ENCODE assay signal across 8 cellular contexts in genomic region chr15:84878504-84878903, GRCh38. TPM values are rescaled to one million over a fixed set of nuclear protein-coding genes. Genes with fewer than 3 reads are reported as not detected.
DNase-seq lines count a peak whose midpoint lies in the region; ATAC-seq, FAIRE-seq and TF ChIP-seq lines count a peak whose summit lies in the region.

No MANE protein-coding gene starts in this region.

- H3K4me2 ChIP-seq in keratinocyte (ENCODE audit: control insufficient read depth, extremely low read depth, insufficient read depth, low read depth, low read length), result no peak overlapping the region

- dilution Hi-C loops in keratinocyte (cut with MboI; ENCODE audit: extremely low pct_ligation_motif_present, low sequenced_read_pairs), result no loop called here

- peak; percentile 57 for DNase-seq in EL
- DNase-seq in LHCN-M2 (ENCODE audit: low read depth), result peak; percentile 59
- DNase-seq in UCSD-AML1 (lab: John Stamatoyannopoulos, UW; ENCODE audit: unreplicated experiment), result peak; percentile 67
- DNase-seq in keratinocyte (ENCODE audit: low read depth, low spot score), result peak; percentile 9
- DNase-seq in stimulated activated CD4-positive, alpha-beta T cell treated with anti-CD3 and anti-CD28 coated beads, Interleukin-1b, Interleukin-23, amount 100 ng/mL, for 24 hours (ENCODE audit: low read depth in 4 of 4, low spot score in 1 of 4), result peak; percentile 21 to 40 (median 37)

- H3K27me3 ChIP-seq in keratinocyte (ENCODE audit: control insufficient read depth, extremely low read depth, insufficient read depth, low read length), result no peaks in the 10 kb centered on the region

- no peaks in the 10 kb centered on the region for H3K36me3 Mint-ChIP-seq in brain

- no peaks in the 10 kb centered on the region for H4K20me1 ChIP-seq in keratinocyte (ENCODE audit: control insufficient read depth, extremely low read depth, insufficient read depth, low read length)

- H3K4me3 Mint-ChIP-seq in brain, result no peak overlapping the region

- no peaks in the 10 kb centered on the region for H3K4me1 ChIP-seq in keratinocyte (ENCODE audit: control insufficient read depth, extremely low read depth, insufficient read depth, low read length)

- no peaks in the 10 kb centered on the region for H3K36me3 ChIP-seq in keratinocyte (ENCODE audit: control insufficient read depth in 2 of 2, extremely low read depth in 1 of 2, insufficient read depth in 2 of 2, low read length in 2 of 2)

- no peaks in the 10 kb centered on the region for H3K79me2 ChIP-seq in keratinocyte (ENCODE audit: control insufficient read depth, insufficient read depth, low read length)

- peak; percentile 53 to 66 for TF ChIP-seq CTCF in brain (conservative IDR thresholded peaks at IDR 0.05)
- TF ChIP-seq CTCF in keratinocyte (optimal IDR thresholded peaks at IDR 0.05 in 1 of 3, IDR thresholded peaks at IDR 0.05 in 1 of 3, conservative IDR thresholded peaks at IDR 0.05 in 1 of 3; ENCODE audit: extremely low read depth in 1 of 3, insufficient read depth in 2 of 3, low read length in 3 of 3), result peak; percentile 72 to 93 (median 82)

- H3K4me1 Mint-ChIP-seq in brain, result peaks cover 9% of the 10 kb centered on the region

- no peaks in the 10 kb centered on the region for H3K9me1 ChIP-seq in keratinocyte (ENCODE audit: control insufficient read depth, extremely low read depth, insufficient read depth, low read length)

- H3K27ac ChIP-seq in keratinocyte (ENCODE audit: control insufficient read depth, insufficient read depth, low read length), result no peak overlapping the region

- peaks cover 3% of the 10 kb centered on the region for H3K27me3 Mint-ChIP-seq in brain

- H2AFZ ChIP-seq in keratinocyte (ENCODE audit: control insufficient read depth, low read length), result no peak overlapping the region

- peaks cover 0 to 3% (median 0%) of the 10 kb centered on the region in 5 experiments for H3K9me3 Mint-ChIP-seq in brain

- no peak overlapping the region for H3K9ac ChIP-seq in keratinocyte (ENCODE audit: control insufficient read depth, extremely low read depth, insufficient read depth, low read length)

- no peak overlapping the region for H3K4me3 ChIP-seq in keratinocyte (ENCODE audit: control insufficient read depth in 2 of 3, extremely low read depth in 1 of 3, insufficient read depth in 2 of 3, low read depth in 1 of 3, low read length in 3 of 3)

- peak overlapping the region in 1 of 5 experiments; percentile 59 for H3K27ac Mint-ChIP-seq in brain

- FAIRE-seq in keratinocyte (lab: Jason Lieb, UNC), result no peak

- ATAC-seq in GM21723 (IDR thresholded peaks at IDR 0.05; ENCODE audit: unreplicated experiment) (no peak), HG03432 (IDR thresholded peaks at IDR 0.05; ENCODE audit: unreplicated experiment) (no peak)

- no peaks in the 10 kb centered on the region for H3K9me3 ChIP-seq in keratinocyte (ENCODE audit: control insufficient read depth, low read depth, low read length)

RNA-seq across cellular contexts. Expression of gene SLC28A1, which starts 6.0 kb away (rescaled TPM):
- not detected in 2 replicates for total RNA-seq in LHCN-M2 (2014; rRNA removed)
- not detected for polyA plus RNA-seq in LHCN-M2 (2012)
- polyA plus RNA-seq in brain (ENCODE audit: insufficient read depth, low read depth, low replicate concordance) (not detected), keratinocyte (not detected in 3 replicates)
- polyA plus RNA-seq in keratinocyte (2011; ENCODE audit: low read depth), result not detected
- not detected in 2 replicates for polyA plus RNA-seq in keratinocyte (2011; cell fraction: cytosol; rRNA removed)
- not detected in 2 replicates for polyA plus RNA-seq in keratinocyte (2011; cell fraction: nucleus; rRNA removed)
- polyA plus RNA-seq in keratinocyte (2012; ENCODE audit: low replicate concordance), result not detected in 2 replicates
- polyA minus RNA-seq in keratinocyte, result not detected in 3 replicates
- polyA minus RNA-seq in keratinocyte (2011; cell fraction: cytosol; rRNA and poly(A)+ RNA removed), result not detected
- not detected in 2 replicates for polyA minus RNA-seq in keratinocyte (2011; cell fraction: nucleus; rRNA and poly(A)+ RNA removed)

Comparison
In these comparisons a context has a peak if more than half of its experiments do, and no peak if none do; other contexts are left out.
1. DNase-seq: peak in every context shown above with its lines; median percentile 67 in UCSD-AML1; 59 in LHCN-M2; 57 in EL; 37 in stimulated activated CD4-positive, alpha-beta T cell treated with anti-CD3 and anti-CD28 coated beads, Interleukin-1b, Interleukin-23, amount 100 ng/mL, for 24 hours; 9 in keratinocyte.